In the genomic region with DNA sequence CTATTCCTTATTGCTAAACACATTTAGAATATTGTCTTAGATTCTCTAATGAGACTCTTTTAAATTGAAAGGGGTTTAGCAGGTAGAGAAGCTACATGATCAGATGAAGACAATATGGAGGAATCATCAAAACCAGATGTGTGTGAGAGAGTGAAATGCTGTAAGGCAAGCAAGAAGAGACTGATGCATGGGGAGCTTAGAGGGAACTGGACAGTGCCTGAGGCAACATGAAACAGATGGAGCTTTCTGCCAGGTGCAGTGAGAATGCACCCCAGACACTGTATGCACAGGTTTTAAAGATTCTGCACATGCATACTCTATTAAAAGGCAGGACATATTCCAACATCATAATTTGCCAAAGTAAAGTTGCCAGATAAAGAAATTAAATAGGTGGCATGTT, we compare ENCODE assay signal across 23 cellular contexts.
A peak's percentile ranks its signal among the peaks of the same experiment; 100 is the strongest.
DNase-seq lines count a peak whose midpoint lies in the region; TF ChIP-seq lines count a peak whose summit lies in the region.
"Had no signal": no experiment of that assay in that cellular context is flagged by ENCODE, and none has a peak within 500 bp of the region (broad histone marks: within the 10 kb centered on the region; RNA-seq: fewer than 3 reads in every experiment).

No MANE protein-coding gene starts in this region.

- no peaks in the 10 kb centered on the region for H3K9me3 ChIP-seq in SK-N-SH
- H3K9me3 ChIP-seq: BLaER1 treated with 17β-estradiol and CSF1 and Interleukin-3, amounts not matched to agents 10 nM and 100 nM had no signal

- H3F3A ChIP-seq in SK-N-SH (replicated peaks; ENCODE audit: insufficient read depth) = no peaks in the 10 kb centered on the region

- no peak overlapping the region for H3K4me2 ChIP-seq in SK-N-SH
- H3K4me2 ChIP-seq: BLaER1 treated with 17β-estradiol and CSF1 and Interleukin-3, amounts not matched to agents 10 nM and 100 nM had no signal

- CTCF ChIA-PET in SK-N-SH (lab: Yijun Ruan, JAX) = interaction anchor here (0.9 to 2.1 kb wide), 4 partner anchors 11 to 297 kb away, joined by 3 to 24 read pairs (median 4); no protein-coding TSS in a partner anchor

- H3K79me2 ChIP-seq in SK-N-SH (ENCODE audit: insufficient read depth) = no peaks in the 10 kb centered on the region; the same call in 1 of the 2 replicates

- H3K36me3 ChIP-seq in SK-N-SH (replicated peaks in 1 of 2; ENCODE audit: control insufficient read depth in 1 of 2, insufficient read depth in 2 of 2, low read length in 1 of 2) = no peaks in the 10 kb centered on the region
- H3K36me3 ChIP-seq: BLaER1 treated with 17β-estradiol and CSF1 and Interleukin-3, amounts not matched to agents 10 nM and 100 nM had no signal

- no peaks in the 10 kb centered on the region for H3K27me3 ChIP-seq in SK-N-SH (ENCODE audit: insufficient read depth)
- H3K27me3 ChIP-seq: BLaER1 treated with 17β-estradiol and CSF1 and Interleukin-3, amounts not matched to agents 10 nM and 100 nM had no signal

- TF ChIP-seq CTCF in SK-N-SH (IDR thresholded peaks at IDR 0.05) = no peak

- peak overlapping the region in 1 of 2 experiments; percentile 28; a peak in 1 of 4 replicates for H3K27ac ChIP-seq in SK-N-SH (ENCODE audit: low read depth in 2 of 2, low read length in 1 of 2)
- H3K27ac ChIP-seq: BLaER1 treated with 17β-estradiol and CSF1 and Interleukin-3, amounts not matched to agents 10 nM and 100 nM had no signal

- no peak overlapping the region for H3K4me3 ChIP-seq in SK-N-SH (ENCODE audit: low read depth in 2 of 2, low read length in 1 of 2)
- H3K4me3 ChIP-seq: BLaER1 treated with 17β-estradiol and CSF1 and Interleukin-3, amounts not matched to agents 10 nM and 100 nM; K562 had no signal

- H3K9me2 ChIP-seq in SK-N-SH = no peaks in the 10 kb centered on the region

- no peaks in the 10 kb centered on the region for H4K20me1 ChIP-seq in SK-N-SH (ENCODE audit: insufficient read depth)
- H4K20me1 ChIP-seq: BLaER1 treated with 17β-estradiol and CSF1 and Interleukin-3, amounts not matched to agents 10 nM and 100 nM had no signal

- DNase-seq in NCI-H345 (lab: John Stamatoyannopoulos, UW) (peak; percentile 17), NCI-H345 treated with DMSO at 0.1 percent for 48 hours (lab: John Stamatoyannopoulos, UW; ENCODE audit: unreplicated experiment) (no peak), COLO668 (lab: John Stamatoyannopoulos, UW; ENCODE audit: unreplicated experiment) (peak; percentile 38), NCI-H146 treated with DMSO at 0.1 percent for 48 hours (lab: John Stamatoyannopoulos, UW; ENCODE audit: unreplicated experiment) (peak; percentile 45), SK-N-SH (peak; percentile 39), nucleus accumbens (lab: John Stamatoyannopoulos, UW) (no peak), KG1 (lab: John Stamatoyannopoulos, UW) (no peak), HCEC 1CT (no peak)
- DNase-seq: CD4-positive, alpha-beta T cell; DMS 273 treated with DMSO at 0.1 percent for 48 hours; DND-41; MV-4-11; NCI-H1436 treated with DMSO at 0.1 percent for 48 hours; NCI-H2029; NCI-H2171; NCI-H226; NCI-H526; Right ventricle myocardium superior; RPMI8226; SW 1271; T1000 had no signal

- no peak overlapping the region for H3K9ac ChIP-seq in SK-N-SH
- H3K9ac ChIP-seq: BLaER1 treated with 17β-estradiol and CSF1 and Interleukin-3, amounts not matched to agents 10 nM and 100 nM had no signal

- no peak overlapping the region for H2AFZ ChIP-seq in SK-N-SH (ENCODE audit: low read depth)

- POLR2A ChIA-PET in SK-N-SH (lab: Yijun Ruan, JAX) = no interaction called here

- peaks cover 0 to 6% of the 10 kb centered on the region in 2 experiments; a peak in 2 of 4 replicates for H3K4me1 ChIP-seq in SK-N-SH (ENCODE audit: control insufficient read depth in 1 of 2, insufficient read depth in 2 of 2, low read depth in 1 of 2, low read length in 1 of 2)
- H3K4me1 ChIP-seq: BLaER1 treated with 17β-estradiol and CSF1 and Interleukin-3, amounts not matched to agents 10 nM and 100 nM had no signal

- peak in 1 of 2 experiments; percentile 66; a peak in 1 of 4 replicates for TF ChIP-seq EP300 in SK-N-SH (IDR thresholded peaks at IDR 0.05; ENCODE audit: borderline replicate concordance in 1 of 2, low read depth in 1 of 2, low read length in 1 of 2)

- no peak for TF ChIP-seq RAD21 in SK-N-SH (IDR thresholded peaks at IDR 0.05; ENCODE audit: low read length)

TF ChIP-seq in SK-N-SH, 30 proteins besides CTCF, POLR2A, EP300 and RAD21:
- TF ChIP-seq RCOR1 (IDR thresholded peaks at IDR 0.05; ENCODE audit: low read length) (peak; percentile 44; the same call in 1 of the 2 replicates), CHD2 (IDR thresholded peaks at IDR 0.05; ENCODE audit: low read length, partially characterized antibody) (peak; percentile 26), NRF1 (IDR thresholded peaks at IDR 0.05; ENCODE audit: low read depth, low read length) (no peak), FOSL2 (IDR thresholded peaks at IDR 0.05; ENCODE audit: borderline replicate concordance, low read depth) (no peak), RXRA (IDR thresholded peaks at IDR 0.05; ENCODE audit: borderline replicate concordance, low read depth) (no peak)
- TF ChIP-seq, protein P1, sequence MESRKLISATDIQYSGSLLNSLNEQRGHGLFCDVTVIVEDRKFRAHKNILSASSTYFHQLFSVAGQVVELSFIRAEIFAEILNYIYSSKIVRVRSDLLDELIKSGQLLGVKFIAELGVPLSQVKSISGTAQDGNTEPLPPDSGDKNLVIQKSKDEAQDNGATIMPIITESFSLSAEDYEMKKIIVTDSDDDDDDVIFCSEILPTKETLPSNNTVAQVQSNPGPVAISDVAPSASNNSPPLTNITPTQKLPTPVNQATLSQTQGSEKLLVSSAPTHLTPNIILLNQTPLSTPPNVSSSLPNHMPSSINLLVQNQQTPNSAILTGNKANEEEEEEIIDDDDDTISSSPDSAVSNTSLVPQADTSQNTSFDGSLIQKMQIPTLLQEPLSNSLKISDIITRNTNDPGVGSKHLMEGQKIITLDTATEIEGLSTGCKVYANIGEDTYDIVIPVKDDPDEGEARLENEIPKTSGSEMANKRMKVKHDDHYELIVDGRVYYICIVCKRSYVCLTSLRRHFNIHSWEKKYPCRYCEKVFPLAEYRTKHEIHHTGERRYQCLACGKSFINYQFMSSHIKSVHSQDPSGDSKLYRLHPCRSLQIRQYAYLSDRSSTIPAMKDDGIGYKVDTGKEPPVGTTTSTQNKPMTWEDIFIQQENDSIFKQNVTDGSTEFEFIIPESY (IDR thresholded peaks at IDR 0.05; ENCODE audit: borderline replicate concordance, low read depth) = no peak
- TF ChIP-seq, protein P2, sequence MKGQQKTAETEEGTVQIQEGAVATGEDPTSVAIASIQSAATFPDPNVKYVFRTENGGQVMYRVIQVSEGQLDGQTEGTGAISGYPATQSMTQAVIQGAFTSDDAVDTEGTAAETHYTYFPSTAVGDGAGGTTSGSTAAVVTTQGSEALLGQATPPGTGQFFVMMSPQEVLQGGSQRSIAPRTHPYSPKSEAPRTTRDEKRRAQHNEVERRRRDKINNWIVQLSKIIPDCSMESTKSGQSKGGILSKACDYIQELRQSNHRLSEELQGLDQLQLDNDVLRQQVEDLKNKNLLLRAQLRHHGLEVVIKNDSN (IDR thresholded peaks at IDR 0.05; ENCODE audit: borderline replicate concordance, low read depth) = no peak

Comparison
In these comparisons a context has a peak if more than half of its experiments do, and no peak if none do; other contexts are left out.
1. DNase-seq: peak in NCI-H345 (single experiment), COLO668 (single experiment), NCI-H146 treated with DMSO at 0.1 percent for 48 hours (single experiment) and SK-N-SH (single experiment); none in NCI-H345 treated with DMSO at 0.1 percent for 48 hours (single experiment), nucleus accumbens (0 of 56), KG1 (single experiment) and HCEC 1CT (single experiment).